29 cellular contexts compared by ENCODE assay signal in genomic region chr4:15936495-15936894, GRCh38. TPM values are rescaled to one million over a fixed set of nuclear protein-coding genes. Genes with fewer than 3 reads are reported as not detected.
DNase-seq lines count a peak whose midpoint lies in the region; ATAC-seq and TF ChIP-seq lines count a peak whose summit lies in the region.
"Had no signal": no experiment of that assay in that cellular context is flagged by ENCODE, and none has a peak within 500 bp of the region (broad histone marks: within the 10 kb centered on the region; RNA-seq: fewer than 3 reads in every experiment).

No MANE protein-coding gene starts in this region.

- H3K4me3 ChIP-seq in esophagus (ENCODE audit: low read depth in 1 of 2, low read length in 2 of 2) (peak overlapping the region; percentile 34 to 72), skin epidermis (peak overlapping the region in 4 of 7 experiments; percentile 5 to 40 (median 28)), heart right ventricle (no peak overlapping the region)
- H3K4me3 ChIP-seq: tibial artery had no signal

- H3K27me3 ChIP-seq in esophagus (ENCODE audit: control insufficient read depth in 1 of 2, insufficient read depth in 2 of 2, low read length in 2 of 2) (no peaks in the 10 kb centered on the region), heart right ventricle (peaks cover 0 to 31% (median 7%) of the 10 kb centered on the region in 7 donors)

- peak; percentile 80 for DNase-seq in DMS53 treated with DMSO at 0.1 percent for 48 hours (lab: John Stamatoyannopoulos, UW; ENCODE audit: unreplicated experiment)
- DNase-seq in NCI-H345 treated with DMSO at 0.1 percent for 48 hours (lab: John Stamatoyannopoulos, UW; ENCODE audit: unreplicated experiment): peak; percentile 45
- no peak for DNase-seq in D341Med (ENCODE audit: low spot score)
- DNase-seq in central memory CD4-positive, alpha-beta T cell: no peak
- DNase-seq in heart right ventricle: no peak
- DNase-seq: activated CD4-positive, alpha-beta memory T cell treated with anti-CD3 and anti-CD28 coated beads, Interleukin-2, amount 10 ng/mL, durations not matched to agents 7 days and 5 days; activated CD4-positive, CD25-positive, alpha-beta regulatory T cell treated with anti-CD3 and anti-CD28 coated beads, Interleukin-2, amount 50 U/mL, for 72 hours; activated gamma-delta T cell; AML-193; CD8-positive, alpha-beta T cell; DMS153; erythroblast; H9; hippocampal formation; MV-4-11; stimulated activated naive CD8-positive, alpha-beta T cell treated with anti-CD3 and anti-CD28 coated beads, Interleukin-15, Interleukin-2, amounts not matched to agents 100 U/mL and 50 U/mL, for 24 hours; T-helper 1 cell; tibial artery had no signal

- TF ChIP-seq CTCF in heart right ventricle (IDR thresholded peaks at IDR 0.05): no peak

- H3K36me3 ChIP-seq in esophagus (ENCODE audit: control insufficient read depth in 2 of 2, insufficient read depth in 2 of 2, low read length in 1 of 2): no peaks in the 10 kb centered on the region
- no peaks in the 10 kb centered on the region for H3K36me3 ChIP-seq in heart right ventricle
- H3K36me3 ChIP-seq: tibial artery had no signal

- ATAC-seq in GM18520 (IDR thresholded peaks at IDR 0.05; ENCODE audit: unreplicated experiment) (no peak), heart right ventricle (no peak)
- ATAC-seq: CD8-positive, alpha-beta T cell; stimulated activated naive CD8-positive, alpha-beta T cell treated with anti-CD3 and anti-CD28 coated beads, Interleukin-15, Interleukin-2, amounts not matched to agents 100 U/mL and 50 U/mL, for 24 hours had no signal

- intact Hi-C loops in heart right ventricle (cut with DNase I): no loop called here

- H3K4me1 ChIP-seq in esophagus (ENCODE audit: control insufficient read depth in 2 of 2, insufficient read depth in 2 of 2, low read length in 1 of 2): no peaks in the 10 kb centered on the region
- H3K4me1 ChIP-seq in heart right ventricle: peaks cover 0 to 7% (median 0%) of the 10 kb centered on the region in 9 donors
- H3K4me1 ChIP-seq: parathyroid adenoma had no signal

- H3K27ac ChIP-seq in esophagus (ENCODE audit: low read depth in 2 of 2, low read length in 1 of 2) (peak overlapping the region; percentile 54 to 85), skin epidermis (peak overlapping the region in 1 of 21 experiments; percentile 72), heart right ventricle (peak overlapping the region in 1 of 10 donors; percentile 44)
- H3K27ac ChIP-seq: parathyroid adenoma had no signal

- 47 to 50% methylated on average over 4 of the region's 4 CpGs for WGBS in esophagus, 2 donors
- WGBS in heart right ventricle, 2 donors: 73 to 83% methylated on average over 4 of the region's 4 CpGs

- peaks cover 0 to 2% of the 10 kb centered on the region in 2 donors for H3K9me3 ChIP-seq in esophagus (ENCODE audit: control insufficient read depth in 2 of 2, insufficient read depth in 1 of 2, low read depth in 1 of 2, low read length in 1 of 2)
- no peaks in the 10 kb centered on the region for H3K9me3 ChIP-seq in heart right ventricle
- H3K9me3 ChIP-seq: tibial artery had no signal

RNA-seq across cellular contexts. Expression of gene FGFBP1, which starts 2.0 kb away (rescaled TPM):
- polyA plus RNA-seq in esophagus: 100 to 1,000 TPM; 178 to 533 TPM
- not detected for total RNA-seq in heart right ventricle
- polyA plus RNA-seq in heart right ventricle: under 1 TPM in 1 of 2 donors, not detected in 1; 0.13 TPM
- total RNA-seq: activated CD4-positive, alpha-beta memory T cell treated with anti-CD3 and anti-CD28 coated beads, Interleukin-2, amount 10 ng/mL, durations not matched to agents 7 days and 5 days; CD8-positive, alpha-beta T cell; cerebellum; frontal cortex; H9; liver; mononuclear cell; SK-MEL-5 had no signal
- polyA plus RNA-seq: liver, neural cell, right cardiac atrium had no signal

RNA-seq across cellular contexts. Expression of gene FGFBP2, which starts 26.5 kb away (rescaled TPM):
- polyA plus RNA-seq in esophagus (under 1 TPM in 1 of 2 donors, not detected in 1; 0.61 TPM), heart right ventricle (1 to 10 TPM in 1 of 2 donors, under 1 TPM in 1; 0.96 to 2.3 TPM)
- total RNA-seq in heart right ventricle: 10 to 100 TPM in 1 of 10 donors, 1 to 10 TPM in 8, under 1 TPM in 1; 0.32 to 15.8 (median 1.6) TPM
- total RNA-seq: cerebellum, frontal cortex, H9 had no signal
- polyA plus RNA-seq: neural cell had no signal

Comparison
In these comparisons a context has a peak if more than half of its experiments do, and no peak if none do; other contexts are left out.
1. DNase-seq: peak in DMS53 treated with DMSO at 0.1 percent for 48 hours (single experiment) and NCI-H345 treated with DMSO at 0.1 percent for 48 hours (single experiment); none in D341Med (single experiment), central memory CD4-positive, alpha-beta T cell (single experiment) and heart right ventricle (0 of 2).
2. H3K4me3 ChIP-seq: peak in esophagus (2 of 2) and skin epidermis (4 of 7); none in heart right ventricle (0 of 10).
3. RNA of gene FGFBP1, which starts 2.0 kb away (polyA plus RNA-seq): 178 to 533 TPM in esophagus; 0.13 TPM in heart right ventricle; every median in the first group is over 100 times any median in the second.